ENCODE assay signal across 2 cellular contexts in the genomic region with DNA sequence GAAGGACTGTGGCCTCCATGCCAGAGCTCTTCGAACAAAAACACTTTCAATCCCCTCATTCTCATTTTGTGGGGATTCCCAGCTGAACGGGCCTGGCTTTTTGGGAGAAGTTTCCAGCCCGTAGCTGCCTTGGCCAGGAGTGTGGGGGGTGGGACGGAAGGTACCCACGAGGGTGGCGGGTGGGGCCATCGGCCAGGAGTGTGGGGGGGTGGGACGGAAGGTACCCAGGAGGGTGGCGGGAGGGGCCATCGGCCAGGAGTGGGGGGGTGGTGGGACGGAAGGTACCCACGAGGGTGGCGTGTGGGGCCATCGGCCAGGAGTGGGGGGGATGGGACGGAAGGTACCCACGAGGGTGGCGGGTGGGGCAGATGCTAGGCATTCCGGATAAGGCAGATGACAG.
TF ChIP-seq lines count a peak whose summit lies in the region.

No MANE protein-coding gene starts in this region.

TF ChIP-seq in GM12891, 5 proteins besides CTCF, POLR2A, EP300 and RAD21:
- no peak for TF ChIP-seq POLR2AphosphoS5 (IDR thresholded peaks at IDR 0.05; ENCODE audit: low read depth, low read length)
- TF ChIP-seq POU2F2 (IDR thresholded peaks at IDR 0.05; ENCODE audit: low read depth, low read length): no peak
- no peak for TF ChIP-seq SPI1 (IDR thresholded peaks at IDR 0.05; ENCODE audit: low read depth, low read length)
- TF ChIP-seq PAX5 (IDR thresholded peaks at IDR 0.05; ENCODE audit: insufficient read depth, low read length, severe bottlenecking): no peak
- no peak for TF ChIP-seq TAF1 (IDR thresholded peaks at IDR 0.05; ENCODE audit: low read depth, low read length)

TF ChIP-seq in H1, 55 proteins besides CTCF, POLR2A, EP300 and RAD21:
- TF ChIP-seq, protein P1, sequence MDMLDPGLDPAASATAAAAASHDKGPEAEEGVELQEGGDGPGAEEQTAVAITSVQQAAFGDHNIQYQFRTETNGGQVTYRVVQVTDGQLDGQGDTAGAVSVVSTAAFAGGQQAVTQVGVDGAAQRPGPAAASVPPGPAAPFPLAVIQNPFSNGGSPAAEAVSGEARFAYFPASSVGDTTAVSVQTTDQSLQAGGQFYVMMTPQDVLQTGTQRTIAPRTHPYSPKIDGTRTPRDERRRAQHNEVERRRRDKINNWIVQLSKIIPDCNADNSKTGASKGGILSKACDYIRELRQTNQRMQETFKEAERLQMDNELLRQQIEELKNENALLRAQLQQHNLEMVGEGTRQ (IDR thresholded peaks at IDR 0.05; ENCODE audit: low read length): no peak
- TF ChIP-seq TCF12 (IDR thresholded peaks at IDR 0.05; ENCODE audit: low read depth, low read length): no peak
- no peak for TF ChIP-seq RFX5 (IDR thresholded peaks at IDR 0.05; ENCODE audit: borderline replicate concordance, low read depth, low read length)
- no peak for TF ChIP-seq JUN (IDR thresholded peaks at IDR 0.05; ENCODE audit: low read depth, low read length)
- no peak for TF ChIP-seq TAF1 (IDR thresholded peaks at IDR 0.05; ENCODE audit: low read depth, low read length)
- TF ChIP-seq ASH2L (IDR thresholded peaks at IDR 0.05; ENCODE audit: low read length): no peak
- no peak for TF ChIP-seq TAF7 (optimal IDR thresholded peaks at IDR 0.05; ENCODE audit: borderline replicate concordance, low read depth, low read length)
- no peak for TF ChIP-seq HDAC2 (IDR thresholded peaks at IDR 0.05; ENCODE audit: borderline replicate concordance in 1 of 2, low read depth in 2 of 2, low read length in 2 of 2)
- TF ChIP-seq TBP (IDR thresholded peaks at IDR 0.05; ENCODE audit: low read depth, low read length): no peak
- TF ChIP-seq TEAD4 (IDR thresholded peaks at IDR 0.05; ENCODE audit: low read depth, low read length): no peak
